ENCODE assay signal across 13 cellular contexts in the genomic region with DNA sequence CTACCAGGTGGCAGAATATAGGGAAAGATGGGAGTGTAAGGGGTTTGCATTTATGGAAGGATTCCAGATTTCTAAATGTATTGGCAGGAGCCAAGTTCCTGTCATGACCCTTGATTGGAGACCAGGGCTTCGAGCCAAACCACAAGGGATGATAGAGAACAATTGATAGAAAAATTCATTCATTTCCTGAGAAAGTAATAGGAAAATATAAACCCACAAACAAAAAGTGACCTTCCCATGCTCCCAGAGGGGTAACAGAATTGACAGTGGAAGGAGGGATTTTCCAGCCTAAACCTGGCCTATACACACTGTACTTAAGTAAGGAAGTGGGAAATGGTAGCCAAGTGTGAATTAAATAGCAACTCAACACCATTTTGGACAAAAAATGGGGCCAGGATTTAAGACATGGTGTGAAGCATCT. TPM values are rescaled to one million over a fixed set of nuclear protein-coding genes. Genes with fewer than 3 reads are reported as not detected.
A peak's percentile ranks its signal among the peaks of the same experiment; 100 is the strongest.
DNase-seq lines count a peak whose midpoint lies in the region; FAIRE-seq and TF ChIP-seq lines count a peak whose summit lies in the region.
"Had no signal": no experiment of that assay in that cellular context is flagged by ENCODE, and none has a peak within 500 bp of the region (broad histone marks: within the 10 kb centered on the region; RNA-seq: fewer than 3 reads in every experiment).

No MANE protein-coding gene starts in this region.

- no peaks in the 10 kb centered on the region for H3K9me1 ChIP-seq in endothelial cell of umbilical vein (replicated peaks; ENCODE audit: control insufficient read depth, extremely low read depth, insufficient read depth, low read length)

- H3K9ac ChIP-seq in endothelial cell of umbilical vein (replicated peaks; ENCODE audit: extremely low read depth, insufficient read depth, low read length) (no peak overlapping the region), trophoblast cell (ENCODE audit: low read length) (no peak overlapping the region)

- TF ChIP-seq POLR2A in endothelial cell of umbilical vein (IDR thresholded peaks at IDR 0.05; ENCODE audit: low read depth, low read length) (no peak), lower leg skin (IDR thresholded peaks at IDR 0.05) (no peak), erythroblast (IDR thresholded peaks at IDR 0.05; ENCODE audit: low read length) (no peak)

- intact Hi-C loops in Calu3 (cut with micrococcal nuclease; ENCODE audit: unreplicated experiment), result loop anchor here (2.0 kb wide), 2 partner anchors 21 to 71 kb away; no protein-coding TSS in a partner anchor
- intact Hi-C loops in endothelial cell of umbilical vein (cut with micrococcal nuclease), result loop anchor here (1.0 to 10.0 kb wide), 6 partner anchors 21 to 425 kb away; a partner anchor contains a TSS
- intact Hi-C loops in lower leg skin (cut with DNase I; ENCODE audit: low total_unique reads), result no loop called here

- H3K4me2 ChIP-seq in endothelial cell of umbilical vein (ENCODE audit: insufficient read depth, low read length), result peak overlapping the region; percentile 69
- H3K4me2 ChIP-seq in trophoblast cell (ENCODE audit: low read length), result no peak overlapping the region

- no peaks in the 10 kb centered on the region for H3K27me3 Mint-ChIP-seq in Calu3 (ENCODE audit: unreplicated experiment)
- H3K27me3 Mint-ChIP-seq: activated B cell treated with CpG ODN at 0.5 μM for 24 hours had no signal

- H3K23ac ChIP-seq in trophoblast cell (ENCODE audit: low read length), result no peak overlapping the region

- no peak overlapping the region for H2BK5ac ChIP-seq in trophoblast cell (ENCODE audit: low read depth, low read length, poor library complexity)

- no peak overlapping the region for H4K12ac ChIP-seq in trophoblast cell (ENCODE audit: low read depth, low read length)

- POLR2A ChIA-PET in endothelial cell of umbilical vein (lab: Charles Lee), result no interaction called here

- no CpG with 5 or more reads among the region's 1 CpG for WGBS in trophoblast cell (ENCODE audit: extremely low coverage, insufficient coverage, insufficient read length)
- 31 to 35% methylated on average over 1 of the region's 1 CpG for WGBS in lower leg skin, 2 donors

- peak overlapping the region; percentile 13 for H2BK12ac ChIP-seq in trophoblast cell (ENCODE audit: low read length)

- H3K14ac ChIP-seq in trophoblast cell (ENCODE audit: low read length), result no peak overlapping the region

- H4K20me1 ChIP-seq in endothelial cell of umbilical vein (replicated peaks; ENCODE audit: control insufficient read depth, extremely low read depth, insufficient read depth, low read length), result peaks cover 3% of the 10 kb centered on the region

- no peak for TF ChIP-seq CTCF in Calu3 (IDR thresholded peaks at IDR 0.05; ENCODE audit: unreplicated experiment)
- no peak for TF ChIP-seq CTCF in endothelial cell of umbilical vein (IDR thresholded peaks at IDR 0.05; ENCODE audit: extremely low read depth in 1 of 2, insufficient read depth in 1 of 2, low read depth in 1 of 2, low read length in 2 of 2)
- TF ChIP-seq CTCF in lower leg skin (IDR thresholded peaks at IDR 0.05), result no peak

- H3K27me3 ChIP-seq in endothelial cell of umbilical vein (ENCODE audit: control insufficient read depth in 2 of 2, insufficient read depth in 2 of 2, low read length in 2 of 2), result peaks cover 39 to 71% of the 10 kb centered on the region in 2 experiments
- no peaks in the 10 kb centered on the region for H3K27me3 ChIP-seq in trophoblast cell (ENCODE audit: insufficient read depth, low read length)

- H3K27ac ChIP-seq in endothelial cell of umbilical vein (ENCODE audit: insufficient read depth, low read depth, low read length), result no peak overlapping the region
- no peak overlapping the region for H3K27ac ChIP-seq in trophoblast cell (ENCODE audit: low read depth, low read length)

- H2AFZ ChIP-seq in endothelial cell of umbilical vein (ENCODE audit: low read depth, low read length), result no peak overlapping the region
- H2AFZ ChIP-seq in trophoblast cell (ENCODE audit: insufficient read depth, low read length, poor library complexity), result no peak overlapping the region

- H3K4ac ChIP-seq in trophoblast cell (ENCODE audit: low read depth, low read length), result no peak overlapping the region

- H3K4me1 ChIP-seq in endothelial cell of umbilical vein (ENCODE audit: control insufficient read depth, extremely low read depth, insufficient read depth, low read length), result peaks cover 38% of the 10 kb centered on the region
- peaks cover 3 to 7% of the 10 kb centered on the region in 2 experiments for H3K4me1 ChIP-seq in trophoblast cell (ENCODE audit: control insufficient read depth in 1 of 2, insufficient read depth in 2 of 2, low read length in 2 of 2)

- H3K27ac Mint-ChIP-seq in Calu3 (ENCODE audit: unreplicated experiment), result peak overlapping the region; percentile 44
- H3K27ac Mint-ChIP-seq: activated B cell treated with CpG ODN at 0.5 μM for 24 hours, CD14-positive monocyte had no signal

- H3K18ac ChIP-seq in trophoblast cell (ENCODE audit: low read length), result no peak overlapping the region

- H3K9me3 Mint-ChIP-seq in Calu3 (ENCODE audit: low read depth, unreplicated experiment), result no peaks in the 10 kb centered on the region
- H3K9me3 Mint-ChIP-seq: activated B cell treated with CpG ODN at 0.5 μM for 24 hours, CD14-positive monocyte had no signal

- no peak overlapping the region for H4K8ac ChIP-seq in trophoblast cell (ENCODE audit: low read depth, low read length)

- dilution Hi-C loops in endothelial cell of umbilical vein (cut with MboI; ENCODE audit: extremely low pct_ligation_motif_present, low sequenced_read_pairs), result no loop called here

- H3K4me1 Mint-ChIP-seq in Calu3 (ENCODE audit: low read depth, unreplicated experiment), result peaks cover 73% of the 10 kb centered on the region

- peak overlapping the region; percentile 2 for H3K4me3 Mint-ChIP-seq in Calu3 (ENCODE audit: low read depth, unreplicated experiment)
- H3K4me3 Mint-ChIP-seq: activated B cell treated with CpG ODN at 0.5 μM for 24 hours, CD14-positive monocyte had no signal

- CTCF ChIA-PET in Calu3 (lab: Charles Lee) (interaction anchor here (1.9 kb wide), 1 partner anchor 90 kb away, joined by 6 read pairs; no protein-coding TSS in a partner anchor), endothelial cell of umbilical vein (lab: Charles Lee) (interaction anchor here (0.8 to 6.3 kb wide), 3 partner anchors 22 to 696 kb away, joined by 3 to 31 read pairs (median 10); a partner anchor contains a TSS)

- no peak overlapping the region for H2AK5ac ChIP-seq in trophoblast cell (ENCODE audit: low read length)

- H3K79me2 ChIP-seq in endothelial cell of umbilical vein (ENCODE audit: control insufficient read depth, insufficient read depth, low read length), result no peaks in the 10 kb centered on the region
- no peaks in the 10 kb centered on the region for H3K79me2 ChIP-seq in trophoblast cell (ENCODE audit: control insufficient read depth, insufficient read depth, low read length, poor library complexity)

- no peak overlapping the region for H3K4me3 ChIP-seq in endothelial cell of umbilical vein (replicated peaks in 1 of 3; ENCODE audit: insufficient read depth in 1 of 3, low read depth in 1 of 3, low read length in 3 of 3)
- no peak overlapping the region for H3K4me3 ChIP-seq in trophoblast cell (ENCODE audit: low read depth, low read length)
- no peak overlapping the region for H3K4me3 ChIP-seq in lower leg skin (ENCODE audit: low read depth, poor library complexity, severe bottlenecking)

- H4K91ac ChIP-seq in trophoblast cell (ENCODE audit: low read depth, low read length), result no peak overlapping the region

- no peaks in the 10 kb centered on the region for H3K36me3 ChIP-seq in endothelial cell of umbilical vein (ENCODE audit: control insufficient read depth in 2 of 2, extremely low read depth in 1 of 2, insufficient read depth in 2 of 2, low read length in 2 of 2)
- H3K36me3 ChIP-seq in trophoblast cell (ENCODE audit: control insufficient read depth in 1 of 2, insufficient read depth in 2 of 2, low read length in 2 of 2), result no peaks in the 10 kb centered on the region

- peak; percentile 51 for DNase-seq in Calu3
- DNase-seq in endothelial cell of umbilical vein (ENCODE audit: low read depth, low spot score), result peak; percentile 93
- DNase-seq in trophoblast cell, result no peak
- no peak for DNase-seq in lower leg skin (ENCODE audit: low spot score in 2 of 2)
- DNase-seq in stimulated activated CD8-positive, alpha-beta memory T cell treated with anti-CD3 and anti-CD28 coated beads, Interleukin-4, amount 100 ng/mL, for 48 hours, result no peak
- no peak for DNase-seq in erythroblast (lab: John Stamatoyannopoulos, UW)
- no peak for DNase-seq in KG1 (lab: John Stamatoyannopoulos, UW)
- DNase-seq: activated B cell treated with CpG ODN at 0.5 μM for 24 hours; MM.1S; stimulated activated naive CD4-positive, alpha-beta T cell treated with Interleukin-2 at 50 U/mL for 16 hours had no signal

- H3K9me3 ChIP-seq in endothelial cell of umbilical vein (replicated peaks; ENCODE audit: control insufficient read depth, insufficient read depth, low read length) (no peaks in the 10 kb centered on the region), trophoblast cell (ENCODE audit: insufficient read depth, low read depth, low read length) (no peaks in the 10 kb centered on the region)

- H3K79me1 ChIP-seq in trophoblast cell (ENCODE audit: low read length), result peaks cover 4% of the 10 kb centered on the region

- FAIRE-seq in endothelial cell of umbilical vein (lab: Jason Lieb, UNC), result peak; percentile 80
- FAIRE-seq: GM12891 had no signal

- H3K36me3 Mint-ChIP-seq in Calu3 (ENCODE audit: insufficient read depth, unreplicated experiment), result peaks cover 5% of the 10 kb centered on the region
- H3K36me3 Mint-ChIP-seq: CD14-positive monocyte had no signal

- H2BK120ac ChIP-seq in trophoblast cell (ENCODE audit: insufficient read depth, low read length, poor library complexity), result no peak overlapping the region

- no TSS peak for BruUV-seq in Calu3 (replicated peaks; lab: Mats Ljungman, UMichigan)
- no TSS peak for BruUV-seq in endothelial cell of umbilical vein (replicated peaks; lab: Mats Ljungman, UMichigan)

RNA-seq across cellular contexts. Expression of a gene that starts 22.4 kb away (rescaled TPM):
- 40.8 and 139 TPM in 2 replicates for total RNA-seq in Calu3 (2022)
- not detected for polyA plus RNA-seq in PFSK-1 (2012; ENCODE audit: insufficient read length, low read depth)
- total RNA-seq in endothelial cell of umbilical vein, result 0.51 and 1.4 TPM in 2 replicates
- polyA plus RNA-seq in endothelial cell of umbilical vein, result 0.16 and 0.23 TPM in 2 replicates
- polyA plus RNA-seq in endothelial cell of umbilical vein (2011; cell fraction: cytosol; rRNA removed), result 0.26 and 0.35 TPM in 2 replicates
- 0.20 TPM in 2 replicates for polyA plus RNA-seq in endothelial cell of umbilical vein (2011; cell fraction: nucleus; rRNA removed)
- polyA plus RNA-seq in endothelial cell of umbilical vein (2012), result 0.45 and 0.46 TPM in 2 replicates
- 0.29 and 0.68 TPM in 2 replicates for polyA minus RNA-seq in endothelial cell of umbilical vein
- polyA minus RNA-seq in endothelial cell of umbilical vein (2011; cell fraction: cytosol; rRNA and poly(A)+ RNA removed), result 1.8 TPM
- polyA minus RNA-seq in endothelial cell of umbilical vein (2011; cell fraction: nucleus; rRNA and poly(A)+ RNA removed), result 0.29 and 0.38 TPM in 2 replicates
- polyA plus RNA-seq in trophoblast cell (2013), result 0.05 and 0.06 TPM in 2 replicates
- 1 to 10 TPM in 3 of 4 donors, under 1 TPM in 1; 0.67 to 2.2 (median 1.9) TPM for total RNA-seq in lower leg skin

RNA-seq across cellular contexts. Expression of a gene that starts 27.9 kb away (rescaled TPM):
- total RNA-seq in Calu3 (2022) (66.7 and 127 TPM in 2 replicates), endothelial cell of umbilical vein (28.1 and 41.1 TPM in 2 replicates), lower leg skin (10 to 100 TPM; 12.5 to 22.8 (median 18.0) TPM)
- polyA plus RNA-seq in PFSK-1 (2012; ENCODE audit: insufficient read length, low read depth), result 4.6 TPM
- 22.5 and 24.0 TPM in 2 replicates for polyA plus RNA-seq in endothelial cell of umbilical vein
- 15.9 and 17.5 TPM in 2 replicates for polyA plus RNA-seq in endothelial cell of umbilical vein (2011; cell fraction: cytosol; rRNA removed)
- polyA plus RNA-seq in endothelial cell of umbilical vein (2011; cell fraction: nucleus; rRNA removed), result 9.5 and 12.0 TPM in 2 replicates
- 15.9 and 20.5 TPM in 2 replicates for polyA plus RNA-seq in endothelial cell of umbilical vein (2012)
- 36.8 and 41.5 TPM in 2 replicates for polyA minus RNA-seq in endothelial cell of umbilical vein
- 11.5 TPM for polyA minus RNA-seq in endothelial cell of umbilical vein (2011; cell fraction: cytosol; rRNA and poly(A)+ RNA removed)
- 4.4 and 10.5 TPM in 2 replicates for polyA minus RNA-seq in endothelial cell of umbilical vein (2011; cell fraction: nucleus; rRNA and poly(A)+ RNA removed)
- polyA plus RNA-seq in trophoblast cell (2013), result 27.3 and 27.4 TPM in 2 replicates

RNA-seq across cellular contexts. Expression of a gene that starts 48.3 kb away (rescaled TPM):
- total RNA-seq in Calu3 (2022), result 45.2 and 153 TPM in 2 replicates
- 0.25 TPM for polyA plus RNA-seq in PFSK-1 (2012; ENCODE audit: insufficient read length, low read depth)
- total RNA-seq in endothelial cell of umbilical vein, result 2.6 and 3.1 TPM in 2 replicates
- 0.91 and 1.2 TPM in 2 replicates for polyA plus RNA-seq in endothelial cell of umbilical vein
- polyA plus RNA-seq in endothelial cell of umbilical vein (2011; cell fraction: cytosol; rRNA removed), result 2.0 and 2.4 TPM in 2 replicates
- 0.68 and 1.1 TPM in 2 replicates for polyA plus RNA-seq in endothelial cell of umbilical vein (2011; cell fraction: nucleus; rRNA removed)
- polyA plus RNA-seq in endothelial cell of umbilical vein (2012), result 1.4 and 1.7 TPM in 2 replicates
- polyA minus RNA-seq in endothelial cell of umbilical vein, result 1.4 and 1.8 TPM in 2 replicates
- 3.0 TPM for polyA minus RNA-seq in endothelial cell of umbilical vein (2011; cell fraction: cytosol; rRNA and poly(A)+ RNA removed)
- polyA minus RNA-seq in endothelial cell of umbilical vein (2011; cell fraction: nucleus; rRNA and poly(A)+ RNA removed), result 1.1 and 1.3 TPM in 2 replicates
- polyA plus RNA-seq in trophoblast cell (2013), result 0.11 and 0.14 TPM in 2 replicates
- total RNA-seq in lower leg skin, result 1 to 10 TPM; 1.1 to 8.2 (median 3.7) TPM

Comparison
In these comparisons a context has a peak if more than half of its experiments do, and no peak if none do; other contexts are left out.
1. DNase-seq: peak in Calu3 (single experiment) and endothelial cell of umbilical vein (single experiment); none in trophoblast cell (0 of 2), lower leg skin (0 of 2), stimulated activated CD8-positive, alpha-beta memory T cell treated with anti-CD3 and anti-CD28 coated beads, Interleukin-4, amount 100 ng/mL, for 48 hours (single experiment), erythroblast (0 of 2) and KG1 (single experiment).
2. RNA of a gene that starts 22.4 kb away (total RNA-seq): 40.8 to 139 TPM in Calu3; 0.67 to 2.2 TPM in lower leg skin and 0.51 to 1.4 TPM in endothelial cell of umbilical vein; every median in the first group is over 10 times any median in the second.